In genomic region chr2:132669854-132670103, GRCh38 we compare ENCODE assay signal across 9 cellular contexts. TPM values are rescaled to one million over a fixed set of nuclear protein-coding genes. Genes with fewer than 3 reads are reported as not detected.
DNase-seq lines count a peak whose midpoint lies in the region; ATAC-seq and TF ChIP-seq lines count a peak whose summit lies in the region.
"Had no signal": no experiment of that assay in that cellular context is flagged by ENCODE, and none has a peak within 500 bp of the region (broad histone marks: within the 10 kb centered on the region; RNA-seq: fewer than 3 reads in every experiment).

No MANE protein-coding gene starts in this region.

- H4K8ac ChIP-seq in trophoblast cell (ENCODE audit: low read depth, low read length), result no peak overlapping the region

- H3K27ac ChIP-seq in trophoblast cell (ENCODE audit: low read depth, low read length), result no peak overlapping the region
- H3K27ac ChIP-seq in CD8-positive, alpha-beta T cell (ENCODE audit: low read depth, low read length), result no peak overlapping the region

- peaks cover 29% of the 10 kb centered on the region for H3K27me3 ChIP-seq in trophoblast cell (ENCODE audit: insufficient read depth, low read length)
- H3K27me3 ChIP-seq in CD8-positive, alpha-beta T cell (ENCODE audit: insufficient read depth, low read length), result peaks cover 4% of the 10 kb centered on the region

- H3K9ac ChIP-seq in trophoblast cell (ENCODE audit: low read length), result no peak overlapping the region

- peak overlapping the region; percentile 59 for H3K4me2 ChIP-seq in trophoblast cell (ENCODE audit: low read length)

- no peak overlapping the region for H4K12ac ChIP-seq in trophoblast cell (ENCODE audit: low read depth, low read length)

- intact Hi-C loops in Right ventricle myocardium superior (cut with DNase I), result no loop called here
- intact Hi-C loops in CD8-positive, alpha-beta T cell (cut with DNase I, micrococcal nuclease), result no loop called here

- CTCF ChIA-PET in CD8-positive, alpha-beta T cell (lab: Charles Lee), result no interaction called here

- H3K9me3 ChIP-seq in trophoblast cell (ENCODE audit: insufficient read depth, low read depth, low read length), result no peaks in the 10 kb centered on the region
- H3K9me3 ChIP-seq in CD8-positive, alpha-beta T cell (ENCODE audit: low read length), result no peaks in the 10 kb centered on the region

- H3K4ac ChIP-seq in trophoblast cell (ENCODE audit: low read depth, low read length), result no peak overlapping the region

- H2BK12ac ChIP-seq in trophoblast cell (ENCODE audit: low read length), result no peak overlapping the region

- no peak overlapping the region for H2BK120ac ChIP-seq in trophoblast cell (ENCODE audit: insufficient read depth, low read length, poor library complexity)

- no peak overlapping the region for H3K4me3 Mint-ChIP-seq in CD8-positive, alpha-beta T cell

- H2AFZ ChIP-seq in trophoblast cell (ENCODE audit: insufficient read depth, low read length, poor library complexity), result peak overlapping the region; percentile 39

- DNase-seq in RPMI7951 (ENCODE audit: low read depth) (peak; percentile 26), Right ventricle myocardium superior (no peak), trophoblast cell (no peak), EL (no peak), dedifferentiated amniotic fluid mesenchymal stem cell (ENCODE audit: extremely low spot score) (no peak), superior temporal gyrus (ENCODE audit: extremely low spot score) (no peak)
- DNase-seq in CD8-positive, alpha-beta T cell, result no peak

- no peaks in the 10 kb centered on the region for H3K36me3 Mint-ChIP-seq in CD8-positive, alpha-beta T cell

- no peaks in the 10 kb centered on the region for H3K4me1 Mint-ChIP-seq in CD8-positive, alpha-beta T cell (ENCODE audit: low read depth)

- no peak overlapping the region for H4K91ac ChIP-seq in trophoblast cell (ENCODE audit: low read depth, low read length)

- POLR2A ChIA-PET in CD8-positive, alpha-beta T cell (lab: Charles Lee), result no interaction called here

- no peaks in the 10 kb centered on the region for H3K36me3 ChIP-seq in trophoblast cell (ENCODE audit: control insufficient read depth in 1 of 2, insufficient read depth in 2 of 2, low read length in 2 of 2)
- no peaks in the 10 kb centered on the region for H3K36me3 ChIP-seq in CD8-positive, alpha-beta T cell (ENCODE audit: insufficient read depth, low read length)

- no peak for TF ChIP-seq CTCF in CD8-positive, alpha-beta T cell (IDR thresholded peaks at IDR 0.05)

- no peak overlapping the region for H3K27ac Mint-ChIP-seq in CD8-positive, alpha-beta T cell

- peaks cover 35% of the 10 kb centered on the region for H3K27me3 Mint-ChIP-seq in CD8-positive, alpha-beta T cell (ENCODE audit: low read depth)

- H3K4me3 ChIP-seq in GM08714 (ENCODE audit: low read length) (0 out of 2 replicates have a peak overlapping the region, but pooled peaks have one; percentile 13), trophoblast cell (ENCODE audit: low read depth, low read length) (no peak overlapping the region)
- no peak overlapping the region for H3K4me3 ChIP-seq in CD8-positive, alpha-beta T cell (ENCODE audit: low read depth, low read length)

- no peak overlapping the region for H3K18ac ChIP-seq in trophoblast cell (ENCODE audit: low read length)

- H2AK5ac ChIP-seq in trophoblast cell (ENCODE audit: low read length), result no peak overlapping the region

- H3K79me2 ChIP-seq in trophoblast cell (ENCODE audit: control insufficient read depth, insufficient read depth, low read length, poor library complexity), result no peaks in the 10 kb centered on the region

- H3K79me1 ChIP-seq in trophoblast cell (ENCODE audit: low read length), result no peaks in the 10 kb centered on the region

- no CpG with 5 or more reads among the region's 24 CpGs for WGBS in trophoblast cell (ENCODE audit: extremely low coverage, insufficient coverage, insufficient read length)

- H3K4me1 ChIP-seq in trophoblast cell (ENCODE audit: control insufficient read depth in 1 of 2, insufficient read depth in 2 of 2, low read length in 2 of 2), result peaks cover 11 to 29% of the 10 kb centered on the region in 2 experiments
- no peaks in the 10 kb centered on the region for H3K4me1 ChIP-seq in CD8-positive, alpha-beta T cell (ENCODE audit: insufficient read depth, low read length)

- H3K9me3 Mint-ChIP-seq in CD8-positive, alpha-beta T cell, result no peaks in the 10 kb centered on the region

- H2BK5ac ChIP-seq in trophoblast cell (ENCODE audit: low read depth, low read length, poor library complexity), result no peak overlapping the region

- H3K23ac ChIP-seq in trophoblast cell (ENCODE audit: low read length), result no peak overlapping the region

- no peak overlapping the region for H3K14ac ChIP-seq in trophoblast cell (ENCODE audit: low read length)

- peak; percentile 63 for ATAC-seq in Right ventricle myocardium superior (ENCODE audit: poor library complexity)
- ATAC-seq in CD8-positive, alpha-beta T cell, result no peak

RNA-seq across cellular contexts. Expression of gene LYPD1, which starts 0.2 kb away (rescaled TPM):
- total RNA-seq in RPMI7951 (2014; rRNA removed; shearing (Covaris generic)), result 20.3 and 23.7 TPM in 2 replicates
- not detected for total RNA-seq in Right ventricle myocardium superior
- 1.6 TPM in 2 replicates for polyA plus RNA-seq in trophoblast cell (2013)
- not detected for total RNA-seq in CD8-positive, alpha-beta T cell
- total RNA-seq: activated CD8-positive, alpha-beta memory T cell treated with anti-CD3 and anti-CD28 coated beads for 36 hours had no signal

Comparison
In these comparisons a context has a peak if more than half of its experiments do, and no peak if none do; other contexts are left out.
1. RNA of gene LYPD1, which starts 0.2 kb away (total RNA-seq): 20.3 to 23.7 TPM in RPMI7951; not detected in Right ventricle myocardium superior (single experiment) and not detected in CD8-positive, alpha-beta T cell; every median in the first group is over 10 times any median in the second.